20 cellular contexts compared by ENCODE assay signal in genomic region chr6:68728124-68728523, GRCh38.
"Had no signal": no experiment of that assay in that cellular context is flagged by ENCODE, and none has a peak within 500 bp of the region (broad histone marks: within the 10 kb centered on the region; RNA-seq: fewer than 3 reads in every experiment).

No MANE protein-coding gene starts in this region.

- H3K27me3 ChIP-seq: upper lobe of right lung had no signal

- DNase-seq: activated CD4-positive, alpha-beta T cell treated with anti-CD3 and anti-CD28 coated beads for 36 hours; activated CD8-positive, alpha-beta memory T cell treated with anti-CD3 and anti-CD28 coated beads, Interleukin-2, amount 50 U/mL, for 4 hours; activated CD8-positive, alpha-beta T cell treated with anti-CD3 and anti-CD28 coated beads for 36 hours; activated gamma-delta T cell treated with Interleukin-2 at 50 U/mL for 16 hours; activated naive CD8-positive, alpha-beta T cell treated with anti-CD3 and anti-CD28 coated beads for 36 hours; activated T-cell treated with anti-CD3 and anti-CD28 coated beads, Interleukin-2, amount 50 U/mL, for 72 hours; aorta; caudate nucleus; effector CD8-positive, alpha-beta T cell; hypothalamus; psoas muscle; stimulated activated CD4-positive, alpha-beta T cell treated with anti-CD3 and anti-CD28 coated beads, Interleukin-12 subunit alpha, Interleukin-12 subunit beta, amount 100 ng/mL, for 4 hours; stimulated activated naive CD4-positive, alpha-beta T cell treated with Interleukin-2 at 50 U/mL for 16 hours; SW 1271; upper lobe of right lung; WERI-Rb-1 had no signal

- H3K4me1 Mint-ChIP-seq: activated CD4-positive, alpha-beta T cell treated with anti-CD3 and anti-CD28 coated beads for 36 hours; activated naive CD8-positive, alpha-beta T cell treated with anti-CD3 and anti-CD28 coated beads for 36 hours had no signal

- H3K4me3 ChIP-seq: coronary artery, psoas muscle, upper lobe of right lung had no signal

- H3K27me3 Mint-ChIP-seq: activated CD4-positive, alpha-beta T cell treated with anti-CD3 and anti-CD28 coated beads for 36 hours; activated CD8-positive, alpha-beta T cell treated with anti-CD3 and anti-CD28 coated beads for 36 hours; activated naive CD8-positive, alpha-beta T cell treated with anti-CD3 and anti-CD28 coated beads for 36 hours; natural killer cell treated with Interleukin-12 subunit alpha and Interleukin-12 subunit beta and Interleukin-15 and Interleukin-18, amount 100 ng/mL, for 72 hours had no signal

- H3K27ac ChIP-seq: psoas muscle, upper lobe of right lung, WERI-Rb-1 had no signal

- H3K9me3 Mint-ChIP-seq: activated CD8-positive, alpha-beta T cell treated with anti-CD3 and anti-CD28 coated beads for 36 hours; activated naive CD8-positive, alpha-beta T cell treated with anti-CD3 and anti-CD28 coated beads for 36 hours; activated T-cell treated with anti-CD3 and anti-CD28 coated beads, Interleukin-2, amount 50 U/mL, for 72 hours; T-helper 2 cell treated with Interferon-gamma antibody and Interleukin-4, amounts not matched to agents 5 μg/mL and 100 μg/mL, for 36 hours had no signal

- H3K4me3 Mint-ChIP-seq: activated CD4-positive, alpha-beta T cell treated with anti-CD3 and anti-CD28 coated beads for 36 hours; activated CD8-positive, alpha-beta T cell treated with anti-CD3 and anti-CD28 coated beads for 36 hours; activated naive CD8-positive, alpha-beta T cell treated with anti-CD3 and anti-CD28 coated beads for 36 hours; activated T-cell treated with anti-CD3 and anti-CD28 coated beads, Interleukin-2, amount 50 U/mL, for 72 hours; natural killer cell treated with Interleukin-12 subunit alpha and Interleukin-12 subunit beta and Interleukin-15 and Interleukin-18, amount 100 ng/mL, for 72 hours; T-helper 2 cell treated with Interferon-gamma antibody and Interleukin-4, amounts not matched to agents 5 μg/mL and 100 μg/mL, for 36 hours had no signal

- H3K27ac Mint-ChIP-seq: activated CD4-positive, alpha-beta T cell treated with anti-CD3 and anti-CD28 coated beads for 36 hours; activated CD8-positive, alpha-beta T cell treated with anti-CD3 and anti-CD28 coated beads for 36 hours; activated naive CD8-positive, alpha-beta T cell treated with anti-CD3 and anti-CD28 coated beads for 36 hours; activated T-cell treated with anti-CD3 and anti-CD28 coated beads, Interleukin-2, amount 50 U/mL, for 72 hours; natural killer cell treated with Interleukin-12 subunit alpha and Interleukin-12 subunit beta and Interleukin-15 and Interleukin-18, amount 100 ng/mL, for 72 hours; T-helper 2 cell treated with Interferon-gamma antibody and Interleukin-4, amounts not matched to agents 5 μg/mL and 100 μg/mL, for 36 hours had no signal

- H3K4me1 ChIP-seq: psoas muscle, upper lobe of right lung had no signal

- H3K9me3 ChIP-seq: psoas muscle, upper lobe of right lung had no signal

- H3K36me3 ChIP-seq: upper lobe of right lung, WERI-Rb-1 had no signal

- ATAC-seq: activated CD4-positive, alpha-beta T cell treated with anti-CD3 and anti-CD28 coated beads for 36 hours; activated CD8-positive, alpha-beta T cell treated with anti-CD3 and anti-CD28 coated beads for 36 hours; activated T-cell treated with anti-CD3 and anti-CD28 coated beads, Interleukin-2, amount 50 U/mL, for 72 hours; natural killer cell treated with Interleukin-12 subunit alpha and Interleukin-12 subunit beta and Interleukin-15 and Interleukin-18, amount 100 ng/mL, for 72 hours; psoas muscle; sciatic nerve; upper lobe of right lung had no signal

- H3K36me3 Mint-ChIP-seq: activated naive CD8-positive, alpha-beta T cell treated with anti-CD3 and anti-CD28 coated beads for 36 hours; natural killer cell treated with Interleukin-12 subunit alpha and Interleukin-12 subunit beta and Interleukin-15 and Interleukin-18, amount 100 ng/mL, for 72 hours had no signal
